ENCODE assay signal across 8 cellular contexts in genomic region chr20:30289689-30290088, GRCh38.
A peak's percentile ranks its signal among the peaks of the same experiment; 100 is the strongest.
DNase-seq lines count a peak whose midpoint lies in the region; TF ChIP-seq lines count a peak whose summit lies in the region.
"Not testable (repeated sequence)": the region's sequence is repeated elsewhere in the genome, so short reads cannot be mapped to it uniquely, and the experiment has no call there.

No MANE protein-coding gene starts in this region.

- not testable (repeated sequence) for H3K27me3 Mint-ChIP-seq in T-helper 1 cell treated with Interleukin-12 subunit alpha and Interleukin-12 subunit beta and Interleukin-4 antibody, amounts not matched to agents 30 μg/mL and 1 μg/mL, for 36 hours (ENCODE audit: low read depth); activated T-helper 1 cell treated with anti-CD3 and anti-CD28 coated beads, Interleukin-12 subunit alpha, Interleukin-12 subunit beta, Interleukin-2, Interleukin-4 antibody, amounts not matched to agents 30 ng/mL and 10 ng/mL and 1 ng/mL, durations not matched to agents 14 hours and 24 hours and 36 hours (ENCODE audit: insufficient read depth)

- not testable (repeated sequence) for H3K9me3 Mint-ChIP-seq in T-helper 1 cell treated with Interleukin-12 subunit alpha and Interleukin-12 subunit beta and Interleukin-4 antibody, amounts not matched to agents 30 μg/mL and 1 μg/mL, for 36 hours; activated T-helper 1 cell treated with anti-CD3 and anti-CD28 coated beads, Interleukin-12 subunit alpha, Interleukin-12 subunit beta, Interleukin-2, Interleukin-4 antibody, amounts not matched to agents 30 ng/mL and 10 ng/mL and 1 ng/mL, durations not matched to agents 14 hours and 24 hours and 36 hours

- H3K36me3 ChIP-seq in left ventricle myocardium inferior; mucosa of rectum (ENCODE audit: control insufficient read depth in 2 of 2, insufficient read depth in 2 of 2, low read length in 2 of 2); urinary bladder (ENCODE audit: insufficient read depth): not testable (repeated sequence)

- not testable (repeated sequence) for H3K4me1 ChIP-seq in left ventricle myocardium inferior; mucosa of rectum (ENCODE audit: control insufficient read depth in 2 of 2, insufficient read depth in 2 of 2, low read length in 2 of 2); urinary bladder (ENCODE audit: insufficient read depth)

- DNase-seq in GM12865 (ENCODE audit: low read depth), result peak; percentile 18
- DNase-seq in activated T-helper 1 cell treated with anti-CD3 and anti-CD28 coated beads, Interleukin-12 subunit alpha, Interleukin-12 subunit beta, Interleukin-2, Interleukin-4 antibody, amounts not matched to agents 30 ng/mL and 10 ng/mL and 1 ng/mL, durations not matched to agents 14 hours and 24 hours and 36 hours (ENCODE audit: low spot score), result peak; percentile 21
- peak; percentile 14 for DNase-seq in central memory CD4-positive, alpha-beta T cell
- DNase-seq in left ventricle myocardium inferior, result not testable (repeated sequence)
- peak; percentile 35 for DNase-seq in stimulated activated CD4-positive, alpha-beta T cell treated with anti-CD3 and anti-CD28 coated beads, Interleukin-15, amount 100 ng/mL, for 24 hours

- not testable (repeated sequence) for H3K9me3 ChIP-seq in left ventricle myocardium inferior (replicated peaks); mucosa of rectum (ENCODE audit: control insufficient read depth in 2 of 2, low read length in 2 of 2)

- intact Hi-C loops in activated T-helper 1 cell treated with anti-CD3 and anti-CD28 coated beads, Interleukin-12 subunit alpha, Interleukin-12 subunit beta, Interleukin-2, Interleukin-4 antibody, amounts not matched to agents 30 ng/mL and 10 ng/mL and 1 ng/mL, durations not matched to agents 14 hours and 24 hours and 36 hours (cut with micrococcal nuclease), result loop anchor here (5.0 to 10.0 kb wide), 3 partner anchors 125 to 1075 kb away; no protein-coding TSS in a partner anchor
- intact Hi-C loops in left ventricle myocardium inferior (cut with micrococcal nuclease), result not testable (repeated sequence)

- 4% methylated on average over 26 of the region's 26 CpGs for WGBS in urinary bladder

- H3K4me1 Mint-ChIP-seq in T-helper 1 cell treated with Interleukin-12 subunit alpha and Interleukin-12 subunit beta and Interleukin-4 antibody, amounts not matched to agents 30 μg/mL and 1 μg/mL, for 36 hours (ENCODE audit: low read depth), result peaks cover 29% of the 10 kb centered on the region
- peaks cover 46% of the 10 kb centered on the region for H3K4me1 Mint-ChIP-seq in activated T-helper 1 cell treated with anti-CD3 and anti-CD28 coated beads, Interleukin-12 subunit alpha, Interleukin-12 subunit beta, Interleukin-2, Interleukin-4 antibody, amounts not matched to agents 30 ng/mL and 10 ng/mL and 1 ng/mL, durations not matched to agents 14 hours and 24 hours and 36 hours (ENCODE audit: low read depth)

- not testable (repeated sequence) for H3K36me3 Mint-ChIP-seq in T-helper 1 cell treated with Interleukin-12 subunit alpha and Interleukin-12 subunit beta and Interleukin-4 antibody, amounts not matched to agents 30 μg/mL and 1 μg/mL, for 36 hours (ENCODE audit: low read depth); activated T-helper 1 cell treated with anti-CD3 and anti-CD28 coated beads, Interleukin-12 subunit alpha, Interleukin-12 subunit beta, Interleukin-2, Interleukin-4 antibody, amounts not matched to agents 30 ng/mL and 10 ng/mL and 1 ng/mL, durations not matched to agents 14 hours and 24 hours and 36 hours (ENCODE audit: low read depth)

- H3K27ac ChIP-seq in left ventricle myocardium inferior (replicated peaks), result peak overlapping the region; percentile 56
- H3K27ac ChIP-seq in mucosa of rectum (ENCODE audit: low read depth in 2 of 2, low read length in 2 of 2), result peak overlapping the region; percentile 52 to 61
- peak overlapping the region; percentile 71 for H3K27ac ChIP-seq in urinary bladder (ENCODE audit: low read depth)

- TF ChIP-seq CTCF in GM12865 (IDR thresholded peaks at IDR 0.05; ENCODE audit: insufficient read depth, low read depth, low read length, missing control alignments); left ventricle myocardium inferior (IDR thresholded peaks at IDR 0.05; ENCODE audit: borderline replicate concordance): not testable (repeated sequence)

- H3K4me3 ChIP-seq in GM12865 (ENCODE audit: low read depth, low read length) (peak overlapping the region; percentile 45), left ventricle myocardium inferior (peak overlapping the region; percentile 54), mucosa of rectum (ENCODE audit: low read length in 2 of 2) (peak overlapping the region; percentile 48 to 56), urinary bladder (ENCODE audit: low read depth, low read length) (peak overlapping the region; percentile 29)

- H3K27ac Mint-ChIP-seq in T-helper 1 cell treated with Interleukin-12 subunit alpha and Interleukin-12 subunit beta and Interleukin-4 antibody, amounts not matched to agents 30 μg/mL and 1 μg/mL, for 36 hours, result peak overlapping the region; percentile 81
- H3K27ac Mint-ChIP-seq in activated T-helper 1 cell treated with anti-CD3 and anti-CD28 coated beads, Interleukin-12 subunit alpha, Interleukin-12 subunit beta, Interleukin-2, Interleukin-4 antibody, amounts not matched to agents 30 ng/mL and 10 ng/mL and 1 ng/mL, durations not matched to agents 14 hours and 24 hours and 36 hours, result peak overlapping the region; percentile 95

- peaks cover 27% of the 10 kb centered on the region for H3K27me3 ChIP-seq in left ventricle myocardium inferior (ENCODE audit: low read depth)
- H3K27me3 ChIP-seq in mucosa of rectum (ENCODE audit: control insufficient read depth in 2 of 2, insufficient read depth in 2 of 2, low read length in 2 of 2), result not testable (repeated sequence)

- peak overlapping the region; percentile 84 for H3K4me3 Mint-ChIP-seq in T-helper 1 cell treated with Interleukin-12 subunit alpha and Interleukin-12 subunit beta and Interleukin-4 antibody, amounts not matched to agents 30 μg/mL and 1 μg/mL, for 36 hours
- H3K4me3 Mint-ChIP-seq in activated T-helper 1 cell treated with anti-CD3 and anti-CD28 coated beads, Interleukin-12 subunit alpha, Interleukin-12 subunit beta, Interleukin-2, Interleukin-4 antibody, amounts not matched to agents 30 ng/mL and 10 ng/mL and 1 ng/mL, durations not matched to agents 14 hours and 24 hours and 36 hours, result peak overlapping the region; percentile 78

- H3K9ac ChIP-seq in mucosa of rectum (ENCODE audit: low read depth in 1 of 2, low read length in 2 of 2), result peak overlapping the region; percentile 32 to 54
